In the genomic region with DNA sequence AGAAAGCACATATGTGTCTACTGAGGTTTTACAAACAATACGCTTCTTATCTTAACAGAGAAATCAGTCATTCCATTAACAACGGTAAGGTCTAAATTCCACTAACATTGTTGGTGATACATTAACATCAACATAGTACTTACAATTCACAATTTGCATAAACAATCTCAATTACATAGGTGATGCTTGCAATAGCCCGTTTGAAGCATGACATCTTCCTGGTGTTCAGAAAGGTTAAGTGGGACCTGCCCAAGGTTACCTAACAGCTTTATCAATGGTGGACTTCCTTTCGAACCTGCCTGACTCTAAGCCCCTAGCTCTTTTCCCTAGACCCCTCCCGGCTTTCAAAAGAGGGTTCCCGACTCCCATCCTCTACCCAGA, we compare ENCODE assay signal across 8 cellular contexts. TPM values are rescaled to one million over a fixed set of nuclear protein-coding genes. Genes with fewer than 3 reads are reported as not detected.
DNase-seq lines count a peak whose midpoint lies in the region; ATAC-seq and TF ChIP-seq lines count a peak whose summit lies in the region.

No MANE protein-coding gene starts in this region.

- intact Hi-C loops in activated naive CD4-positive, alpha-beta T cell treated with anti-CD3 and anti-CD28 coated beads for 36 hours (cut with micrococcal nuclease): loop anchor here (1.0 to 5.0 kb wide), 7 partner anchors 12 to 115 kb away; partner anchors contain the start of genes FLOT2 and PHF12
- intact Hi-C loops in right cardiac atrium (cut with DNase I) (loop anchor here in 1 of 4 donors (5.0 kb wide), 1 partner anchor 55 kb away; the partner anchor contains the start of gene FLOT2), spleen (cut with DNase I; ENCODE audit: low total_unique reads) (no loop called here)

- peak overlapping the region; percentile 75 for H3K27ac ChIP-seq in WERI-Rb-1
- peak overlapping the region; percentile 84 for H3K27ac ChIP-seq in right cardiac atrium (ENCODE audit: low read length)
- peak overlapping the region; percentile 72 to 89 (median 81) for H3K27ac ChIP-seq in spleen

- no peak for TF ChIP-seq POLR2A in spleen (IDR thresholded peaks at IDR 0.05)

- H3K4me1 Mint-ChIP-seq in activated naive CD4-positive, alpha-beta T cell treated with anti-CD3 and anti-CD28 coated beads for 36 hours (ENCODE audit: low read depth): peaks cover 31% of the 10 kb centered on the region

- CTCF ChIA-PET in activated naive CD4-positive, alpha-beta T cell treated with anti-CD3 and anti-CD28 coated beads for 36 hours (lab: Charles Lee): interaction anchor here (0.6 to 2.9 kb wide), 12 partner anchors 28 to 126 kb away, joined by 3 to 32 read pairs (median 4); partner anchors contain the start of genes FLOT2 and TLCD1

- H3K4me3 Mint-ChIP-seq in activated naive CD4-positive, alpha-beta T cell treated with anti-CD3 and anti-CD28 coated beads for 36 hours: peak overlapping the region; percentile 99

- no peaks in the 10 kb centered on the region for H3K27me3 Mint-ChIP-seq in activated naive CD4-positive, alpha-beta T cell treated with anti-CD3 and anti-CD28 coated beads for 36 hours (ENCODE audit: low read depth)

- no peaks in the 10 kb centered on the region for H3K9me3 Mint-ChIP-seq in activated naive CD4-positive, alpha-beta T cell treated with anti-CD3 and anti-CD28 coated beads for 36 hours

- H3K4me1 ChIP-seq in right cardiac atrium (ENCODE audit: control insufficient read depth, insufficient read depth, low read length) (no peaks in the 10 kb centered on the region), spleen (peaks cover 9 to 46% (median 31%) of the 10 kb centered on the region in 6 donors)

- H3K27me3 ChIP-seq in WERI-Rb-1 (ENCODE audit: insufficient read depth, low read depth, severe bottlenecking) (no peaks in the 10 kb centered on the region), right cardiac atrium (ENCODE audit: control insufficient read depth, insufficient read depth) (no peaks in the 10 kb centered on the region), spleen (replicated peaks in 1 of 7) (no peaks in the 10 kb centered on the region)

- H3K4me3 ChIP-seq in WERI-Rb-1 (ENCODE audit: low read depth, low read length): peak overlapping the region; percentile 72
- peak overlapping the region; percentile 70 for H3K4me3 ChIP-seq in right cardiac atrium (ENCODE audit: low read length)
- H3K4me3 ChIP-seq in spleen: peak overlapping the region; percentile 69 to 91 (median 76)

- no peak for DNase-seq in activated naive CD4-positive, alpha-beta T cell treated with anti-CD3 and anti-CD28 coated beads for 36 hours
- DNase-seq in activated naive CD4-positive, alpha-beta T cell treated with anti-CD3 and anti-CD28 coated beads, Interleukin-2, amount 50 U/mL, for 16 hours: no peak
- DNase-seq in WERI-Rb-1 (no peak), right cardiac atrium (no peak), spleen (no peak), UCSD-AML1 (lab: John Stamatoyannopoulos, UW; ENCODE audit: unreplicated experiment) (no peak), SW480 (ENCODE audit: low spot score) (no peak)

- ATAC-seq in right cardiac atrium (no peak), HG02885 (IDR thresholded peaks at IDR 0.05; ENCODE audit: poor library complexity, unreplicated experiment) (no peak)

- 1% methylated on average over 6 of the region's 6 CpGs for WGBS in right cardiac atrium
- WGBS in spleen, 5 donors: 5 to 12% (median 8%) methylated on average over 6 of the region's 6 CpGs

- H3K36me3 Mint-ChIP-seq in activated naive CD4-positive, alpha-beta T cell treated with anti-CD3 and anti-CD28 coated beads for 36 hours (ENCODE audit: low read depth): peaks cover 3% of the 10 kb centered on the region

- peak overlapping the region; percentile 95 for H3K27ac Mint-ChIP-seq in activated naive CD4-positive, alpha-beta T cell treated with anti-CD3 and anti-CD28 coated beads for 36 hours

- H3K9me3 ChIP-seq in WERI-Rb-1 (ENCODE audit: severe bottlenecking) (no peaks in the 10 kb centered on the region), right cardiac atrium (ENCODE audit: control insufficient read depth, low read length) (no peaks in the 10 kb centered on the region), spleen (no peaks in the 10 kb centered on the region)

- TF ChIP-seq CTCF in WERI-Rb-1 (IDR thresholded peaks at IDR 0.05; ENCODE audit: low read depth, low read length): no peak
- TF ChIP-seq CTCF in spleen (IDR thresholded peaks at IDR 0.05 in 8 of 11, conservative IDR thresholded peaks at IDR 0.05 in 3 of 11): no peak

- H3K36me3 ChIP-seq in WERI-Rb-1: peaks cover 6% of the 10 kb centered on the region; the same call in 1 of the 2 replicates
- peaks cover 0 to 8% (median 0%) of the 10 kb centered on the region in 6 donors for H3K36me3 ChIP-seq in spleen

RNA-seq across cellular contexts. Expression of gene FAM222B, which starts 0.7 kb away (rescaled TPM):
- total RNA-seq in activated naive CD4-positive, alpha-beta T cell treated with anti-CD3 and anti-CD28 coated beads for 36 hours: 10 to 100 TPM; 11.2 TPM
- total RNA-seq in right cardiac atrium (10 to 100 TPM; 15.3 to 19.6 (median 18.6) TPM), spleen (10 to 100 TPM; 11.6 to 23.6 (median 17.5) TPM)
- polyA plus RNA-seq in right cardiac atrium (11.9 TPM), spleen (1 to 10 TPM; 2.9 to 5.3 (median 3.0) TPM)

RNA-seq across cellular contexts. Expression of gene ERAL1, which starts 12.9 kb away (rescaled TPM):
- total RNA-seq in activated naive CD4-positive, alpha-beta T cell treated with anti-CD3 and anti-CD28 coated beads for 36 hours: 10 to 100 TPM; 51.2 to 60.4 TPM
- total RNA-seq in right cardiac atrium: 10 to 100 TPM; 25.9 to 30.1 (median 28.3) TPM
- polyA plus RNA-seq in right cardiac atrium: 29.3 TPM
- total RNA-seq in spleen: 10 to 100 TPM; 28.4 to 51.9 (median 38.8) TPM
- polyA plus RNA-seq in spleen: 10 to 100 TPM; 31.2 to 39.7 (median 38.6) TPM

RNA-seq across cellular contexts. Expression of gene FLOT2, which starts 55.6 kb away (rescaled TPM):
- 10 to 100 TPM; 66.0 to 71.5 TPM for total RNA-seq in activated naive CD4-positive, alpha-beta T cell treated with anti-CD3 and anti-CD28 coated beads for 36 hours
- total RNA-seq in right cardiac atrium (10 to 100 TPM; 70.5 to 89.4 (median 79.4) TPM), spleen (100 to 1,000 TPM; 133 to 259 (median 202) TPM)
- polyA plus RNA-seq in right cardiac atrium (45.1 TPM), spleen (100 to 1,000 TPM in 1 of 3 donors, 10 to 100 TPM in 2; 80.8 to 119 (median 92.8) TPM)
